ENCODE assay signal across 37 cellular contexts in genomic region chr14:24406416-24406815, GRCh38. TPM values are rescaled to one million over a fixed set of nuclear protein-coding genes. Genes with fewer than 3 reads are reported as not detected.
"Had no signal": no experiment of that assay in that cellular context is flagged by ENCODE, and none has a peak within 500 bp of the region (broad histone marks: within the 10 kb centered on the region; RNA-seq: fewer than 3 reads in every experiment).

No MANE protein-coding gene starts in this region.

- H3K27me3 ChIP-seq: adrenal gland, body of pancreas, brain microvascular endothelial cell, breast epithelium had no signal

- FAIRE-seq: astrocyte, TTC549 had no signal

- ATAC-seq: activated CD8-positive, alpha-beta T cell treated with anti-CD3 and anti-CD28 coated beads for 36 hours; activated naive CD4-positive, alpha-beta T cell treated with anti-CD3 and anti-CD28 coated beads, Interleukin-2, amount 50 U/mL, for 72 hours; activated T-cell treated with anti-CD3 and anti-CD28 coated beads, Interleukin-2, amount 50 U/mL, for 4 hours; activated T-cell treated with anti-CD3 and anti-CD28 coated beads, Interleukin-2, amount 50 U/mL, for 72 hours; activated T-helper 17 cell treated with anti-CD3 and anti-CD28 coated beads, Interleukin-2, amount 50 U/mL, for 72 hours; body of pancreas had no signal

- DNase-seq: activated B cell treated with CpG ODN at 0.5 μM for 24 hours; activated CD4-positive, alpha-beta memory T cell treated with anti-CD3 and anti-CD28 coated beads for 36 hours; activated CD4-positive, alpha-beta T cell treated with anti-CD3 and anti-CD28 coated beads for 4 hours; activated CD4-positive, alpha-beta T cell treated with anti-CD3 and anti-CD28 coated beads, Interleukin-2, amount 10 ng/mL, durations not matched to agents 24 days and 14 days; activated CD4-positive, alpha-beta T cell treated with anti-CD3 and anti-CD28 coated beads, Interleukin-2, amount 50 U/mL, for 1 hour; activated CD4-positive, alpha-beta T cell treated with anti-CD3 and anti-CD28 coated beads, Interleukin-2, amount 50 U/mL, for 4 hours; activated CD4-positive, CD25-positive, alpha-beta regulatory T cell treated with anti-CD3 and anti-CD28 coated beads, Interleukin-2, amount 50 U/mL, for 72 hours; activated CD8-positive, alpha-beta memory T cell treated with anti-CD3 and anti-CD28 coated beads, Interleukin-2, amount 50 U/mL, for 4 hours; activated CD8-positive, alpha-beta T cell treated with anti-CD3 and anti-CD28 coated beads for 36 hours; activated effector memory CD4-positive, alpha-beta T cell treated with anti-CD3 and anti-CD28 coated beads, Interleukin-2, amount 50 U/mL, for 16 hours; activated gamma-delta T cell treated with Interleukin-2 at 50 U/mL for 16 hours; activated naive CD4-positive, alpha-beta T cell; activated naive CD4-positive, alpha-beta T cell treated with anti-CD3 and anti-CD28 coated beads for 36 hours; activated naive CD4-positive, alpha-beta T cell treated with anti-CD3 and anti-CD28 coated beads, Interleukin-2, amount 50 U/mL, for 16 hours; activated naive CD8-positive, alpha-beta T cell treated with anti-CD3 and anti-CD28 coated beads for 36 hours; activated T-cell treated with anti-CD3 and anti-CD28 coated beads for 4 hours; activated T-cell treated with anti-CD3 and anti-CD28 coated beads, Interleukin-2, amount 50 U/mL, for 1 hour; activated T-cell treated with anti-CD3 and anti-CD28 coated beads, Interleukin-2, amount 50 U/mL, for 4 hours; activated T-cell treated with anti-CD3 and anti-CD28 coated beads, Interleukin-2, amount 50 U/mL, for 72 hours; amniotic stem cell; aorta; body of pancreas; brain microvascular endothelial cell; central memory CD4-positive, alpha-beta T cell; T-helper 1 cell; T-helper 2 cell; T-helper 9 cell had no signal

- H3K9me3 Mint-ChIP-seq: activated B cell treated with CpG ODN at 0.5 μM for 24 hours; activated CD4-positive, alpha-beta memory T cell treated with anti-CD3 and anti-CD28 coated beads for 36 hours; activated CD4-positive, alpha-beta T cell treated with anti-CD3 and anti-CD28 coated beads, Interleukin-2, amount 10 ng/mL, durations not matched to agents 24 days and 14 days; activated CD8-positive, alpha-beta T cell treated with anti-CD3 and anti-CD28 coated beads for 36 hours; activated naive CD4-positive, alpha-beta T cell treated with anti-CD3 and anti-CD28 coated beads for 36 hours; activated naive CD4-positive, alpha-beta T cell treated with anti-CD3 and anti-CD28 coated beads, Interleukin-2, amount 50 U/mL, for 72 hours; activated naive CD8-positive, alpha-beta T cell treated with anti-CD3 and anti-CD28 coated beads for 36 hours; activated T-cell treated with anti-CD3 and anti-CD28 coated beads, Interleukin-2, amount 50 U/mL, for 4 hours; activated T-cell treated with anti-CD3 and anti-CD28 coated beads, Interleukin-2, amount 50 U/mL, for 72 hours; activated T-helper 1 cell treated with anti-CD3 and anti-CD28 coated beads, Interleukin-12 subunit alpha, Interleukin-12 subunit beta, Interleukin-2, Interleukin-4 antibody, amounts not matched to agents 30 ng/mL and 10 ng/mL and 1 ng/mL, durations not matched to agents 14 hours and 24 hours and 36 hours; activated T-helper 17 cell treated with anti-CD3 and anti-CD28 coated beads, Interleukin-2, amount 50 U/mL, for 72 hours; T-helper 1 cell treated with Interleukin-12 subunit alpha and Interleukin-12 subunit beta and Interleukin-4 antibody, amounts not matched to agents 30 μg/mL and 1 μg/mL, for 36 hours; T-helper 2 cell treated with Interferon-gamma antibody and Interleukin-4, amounts not matched to agents 5 μg/mL and 100 μg/mL, for 36 hours had no signal

- H3K36me3 Mint-ChIP-seq: activated CD4-positive, alpha-beta memory T cell treated with anti-CD3 and anti-CD28 coated beads for 36 hours; activated naive CD4-positive, alpha-beta T cell treated with anti-CD3 and anti-CD28 coated beads, Interleukin-2, amount 50 U/mL, for 72 hours; activated naive CD8-positive, alpha-beta T cell treated with anti-CD3 and anti-CD28 coated beads for 36 hours had no signal

- H3K4me3 ChIP-seq: adrenal gland, body of pancreas, breast epithelium had no signal

- H3K4me3 Mint-ChIP-seq: activated B cell treated with CpG ODN at 0.5 μM for 24 hours; activated CD4-positive, alpha-beta memory T cell treated with anti-CD3 and anti-CD28 coated beads for 36 hours; activated CD4-positive, alpha-beta T cell treated with anti-CD3 and anti-CD28 coated beads, Interleukin-2, amount 10 ng/mL, durations not matched to agents 24 days and 14 days; activated CD8-positive, alpha-beta T cell treated with anti-CD3 and anti-CD28 coated beads for 36 hours; activated naive CD4-positive, alpha-beta T cell treated with anti-CD3 and anti-CD28 coated beads for 36 hours; activated naive CD8-positive, alpha-beta T cell treated with anti-CD3 and anti-CD28 coated beads for 36 hours; activated T-cell treated with anti-CD3 and anti-CD28 coated beads, Interleukin-2, amount 50 U/mL, for 4 hours; activated T-cell treated with anti-CD3 and anti-CD28 coated beads, Interleukin-2, amount 50 U/mL, for 72 hours; activated T-helper 1 cell treated with anti-CD3 and anti-CD28 coated beads, Interleukin-12 subunit alpha, Interleukin-12 subunit beta, Interleukin-2, Interleukin-4 antibody, amounts not matched to agents 30 ng/mL and 10 ng/mL and 1 ng/mL, durations not matched to agents 14 hours and 24 hours and 36 hours; activated T-helper 17 cell treated with anti-CD3 and anti-CD28 coated beads, Interleukin-2, amount 50 U/mL, for 72 hours; T-helper 1 cell treated with Interleukin-12 subunit alpha and Interleukin-12 subunit beta and Interleukin-4 antibody, amounts not matched to agents 30 μg/mL and 1 μg/mL, for 36 hours; T-helper 2 cell treated with Interferon-gamma antibody and Interleukin-4, amounts not matched to agents 5 μg/mL and 100 μg/mL, for 36 hours had no signal

- H3K27ac ChIP-seq: adrenal gland, body of pancreas, brain microvascular endothelial cell, breast epithelium, VCaP had no signal

- H3K36me3 ChIP-seq: brain microvascular endothelial cell, breast epithelium had no signal

- H3K27ac Mint-ChIP-seq: activated B cell treated with CpG ODN at 0.5 μM for 24 hours; activated CD4-positive, alpha-beta memory T cell treated with anti-CD3 and anti-CD28 coated beads for 36 hours; activated CD4-positive, alpha-beta T cell treated with anti-CD3 and anti-CD28 coated beads, Interleukin-2, amount 10 ng/mL, durations not matched to agents 24 days and 14 days; activated CD8-positive, alpha-beta T cell treated with anti-CD3 and anti-CD28 coated beads for 36 hours; activated naive CD4-positive, alpha-beta T cell treated with anti-CD3 and anti-CD28 coated beads for 36 hours; activated naive CD4-positive, alpha-beta T cell treated with anti-CD3 and anti-CD28 coated beads, Interleukin-2, amount 50 U/mL, for 72 hours; activated naive CD8-positive, alpha-beta T cell treated with anti-CD3 and anti-CD28 coated beads for 36 hours; activated T-cell treated with anti-CD3 and anti-CD28 coated beads, Interleukin-2, amount 50 U/mL, for 72 hours; activated T-helper 1 cell treated with anti-CD3 and anti-CD28 coated beads, Interleukin-12 subunit alpha, Interleukin-12 subunit beta, Interleukin-2, Interleukin-4 antibody, amounts not matched to agents 30 ng/mL and 10 ng/mL and 1 ng/mL, durations not matched to agents 14 hours and 24 hours and 36 hours; activated T-helper 17 cell treated with anti-CD3 and anti-CD28 coated beads, Interleukin-2, amount 50 U/mL, for 72 hours; T-helper 1 cell treated with Interleukin-12 subunit alpha and Interleukin-12 subunit beta and Interleukin-4 antibody, amounts not matched to agents 30 μg/mL and 1 μg/mL, for 36 hours; T-helper 2 cell treated with Interferon-gamma antibody and Interleukin-4, amounts not matched to agents 5 μg/mL and 100 μg/mL, for 36 hours had no signal

- H3K4me1 Mint-ChIP-seq: activated B cell treated with CpG ODN at 0.5 μM for 24 hours; activated CD4-positive, alpha-beta T cell treated with anti-CD3 and anti-CD28 coated beads, Interleukin-2, amount 10 ng/mL, durations not matched to agents 24 days and 14 days; activated naive CD8-positive, alpha-beta T cell treated with anti-CD3 and anti-CD28 coated beads for 36 hours; activated T-helper 17 cell treated with anti-CD3 and anti-CD28 coated beads, Interleukin-2, amount 50 U/mL, for 72 hours had no signal

- H3K9me3 ChIP-seq: adrenal gland, body of pancreas, breast epithelium had no signal

RNA-seq across cellular contexts. Expression of gene NYNRIN, which starts 7.6 kb away (rescaled TPM):
- total RNA-seq: activated CD4-positive, alpha-beta T cell treated with anti-CD3 and anti-CD28 coated beads, Interleukin-2, amount 10 ng/mL, durations not matched to agents 24 days and 14 days; activated T-helper 1 cell treated with anti-CD3 and anti-CD28 coated beads, Interleukin-12 subunit alpha, Interleukin-12 subunit beta, Interleukin-2, Interleukin-4 antibody, amounts not matched to agents 30 ng/mL and 10 ng/mL and 1 ng/mL, durations not matched to agents 14 hours and 24 hours and 36 hours had no signal

RNA-seq across cellular contexts. Expression of gene NFATC4, which starts 38.4 kb away (rescaled TPM):
- total RNA-seq: activated CD4-positive, alpha-beta memory T cell treated with anti-CD3 and anti-CD28 coated beads for 36 hours; activated CD4-positive, alpha-beta T cell treated with anti-CD3 and anti-CD28 coated beads, Interleukin-2, amount 10 ng/mL, durations not matched to agents 24 days and 14 days; activated T-helper 1 cell treated with anti-CD3 and anti-CD28 coated beads, Interleukin-12 subunit alpha, Interleukin-12 subunit beta, Interleukin-2, Interleukin-4 antibody, amounts not matched to agents 30 ng/mL and 10 ng/mL and 1 ng/mL, durations not matched to agents 14 hours and 24 hours and 36 hours had no signal
